Comparison of ENCODE assay signal across 13 cellular contexts in the genomic region with DNA sequence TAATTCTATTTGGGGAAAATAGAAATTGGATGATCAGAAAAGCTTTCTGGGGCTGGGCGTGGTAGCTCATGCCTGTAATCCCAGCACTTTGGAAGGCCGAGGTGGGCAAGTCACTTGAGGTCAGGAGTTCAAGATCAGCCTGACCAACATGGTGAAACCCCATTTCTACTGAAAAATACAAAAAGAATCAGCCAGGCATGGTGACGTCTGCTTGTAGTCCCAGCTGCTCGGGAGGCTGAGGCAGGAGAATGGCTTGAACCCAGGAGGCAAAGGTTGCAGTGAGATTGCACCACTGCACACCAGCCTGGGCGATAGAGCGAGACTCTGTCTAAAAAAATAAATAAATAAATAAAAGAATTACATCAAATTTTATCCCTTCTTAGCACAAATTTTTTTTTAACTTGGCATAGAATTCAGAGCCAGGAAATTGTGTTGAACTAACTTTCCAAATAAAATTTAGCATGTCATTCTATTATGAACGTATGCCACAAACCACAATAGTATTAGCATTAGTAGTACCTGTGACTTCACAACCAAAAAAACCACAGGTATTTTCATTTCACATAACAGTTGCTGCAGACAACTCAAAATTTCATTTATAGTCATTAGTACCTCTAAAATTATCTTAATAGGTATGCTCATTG. TPM values are rescaled to one million over a fixed set of nuclear protein-coding genes. Genes with fewer than 3 reads are reported as not detected.
A peak's percentile ranks its signal among the peaks of the same experiment; 100 is the strongest.
DNase-seq lines count a peak whose midpoint lies in the region; ATAC-seq and TF ChIP-seq lines count a peak whose summit lies in the region.
"Had no signal": no experiment of that assay in that cellular context is flagged by ENCODE, and none has a peak within 500 bp of the region (broad histone marks: within the 10 kb centered on the region; RNA-seq: fewer than 3 reads in every experiment).

No MANE protein-coding gene starts in this region.

- H2AFZ ChIP-seq in GM23248: no peak overlapping the region

- intact Hi-C loops in activated CD4-positive, alpha-beta T cell treated with anti-CD3 and anti-CD28 coated beads for 36 hours (cut with DNase I, micrococcal nuclease): no loop called here
- intact Hi-C loops in posterior vena cava (cut with DNase I): loop anchor here in 1 of 2 donors (10.0 kb wide), 1 partner anchor 56 kb away; the partner anchor contains the start of gene CTH

- POLR2A ChIA-PET in activated CD4-positive, alpha-beta T cell treated with anti-CD3 and anti-CD28 coated beads for 36 hours (lab: Charles Lee): no interaction called here

- CTCF ChIA-PET in activated CD4-positive, alpha-beta T cell treated with anti-CD3 and anti-CD28 coated beads for 36 hours (lab: Charles Lee): no interaction called here

- no peak overlapping the region for H3K4me2 ChIP-seq in GM23248 (ENCODE audit: unreplicated experiment)

- no peak overlapping the region for H3K4me3 ChIP-seq in GM23248
- H3K4me3 ChIP-seq: lung, right atrium auricular region had no signal

- DNase-seq in GM23248 (peak; percentile 68), foreskin keratinocyte (peak; percentile 50 to 76), posterior vena cava (ENCODE audit: low spot score) (no peak)
- no peak for DNase-seq in activated CD4-positive, alpha-beta T cell treated with anti-CD3 and anti-CD28 coated beads for 36 hours
- DNase-seq in activated CD8-positive, alpha-beta memory T cell treated with anti-CD3 and anti-CD28 coated beads for 24 hours: no peak
- no peak for DNase-seq in stimulated activated CD4-positive, alpha-beta T cell treated with anti-CD3 and anti-CD28 coated beads, Interleukin-2, amount 100 ng/mL, for 48 hours
- DNase-seq: brain microvascular endothelial cell, foreskin fibroblast, NCI-H524 had no signal

- peaks cover 3% of the 10 kb centered on the region for H3K79me2 ChIP-seq in GM23248 (ENCODE audit: insufficient read depth)

- no peaks in the 10 kb centered on the region for H3K27me3 Mint-ChIP-seq in activated CD4-positive, alpha-beta T cell treated with anti-CD3 and anti-CD28 coated beads for 36 hours

- H4K20me1 ChIP-seq in GM23248 (ENCODE audit: insufficient read depth): no peaks in the 10 kb centered on the region

- H3F3A ChIP-seq in GM23248 (ENCODE audit: insufficient read depth): no peaks in the 10 kb centered on the region

- peaks cover 6% of the 10 kb centered on the region for H3K36me3 Mint-ChIP-seq in activated CD4-positive, alpha-beta T cell treated with anti-CD3 and anti-CD28 coated beads for 36 hours (ENCODE audit: low read depth)

- no peak for TF ChIP-seq CTCF in foreskin keratinocyte (conservative IDR thresholded peaks at IDR 0.05)

- in situ Hi-C loops in GM23248 (cut with MboI): no loop called here

- peaks cover 16% of the 10 kb centered on the region for H3K4me1 Mint-ChIP-seq in activated CD4-positive, alpha-beta T cell treated with anti-CD3 and anti-CD28 coated beads for 36 hours

- no peaks in the 10 kb centered on the region for H3K27me3 ChIP-seq in GM23248 (replicated peaks; ENCODE audit: insufficient read depth)
- H3K27me3 ChIP-seq in foreskin keratinocyte: no peaks in the 10 kb centered on the region
- H3K27me3 ChIP-seq: brain microvascular endothelial cell, right atrium auricular region had no signal

- H3K4me1 ChIP-seq in GM23248 (ENCODE audit: insufficient read depth) (peaks cover 17% of the 10 kb centered on the region), foreskin keratinocyte (peaks cover 16% of the 10 kb centered on the region)

- H3K27ac Mint-ChIP-seq in activated CD4-positive, alpha-beta T cell treated with anti-CD3 and anti-CD28 coated beads for 36 hours: no peak overlapping the region

- no peak overlapping the region for H3K4me3 Mint-ChIP-seq in activated CD4-positive, alpha-beta T cell treated with anti-CD3 and anti-CD28 coated beads for 36 hours

- no peak overlapping the region for H3K9ac ChIP-seq in GM23248

- 89 to 91% methylated on average over 7 of the region's 7 CpGs for WGBS in GM23248 (ENCODE audit: low coverage in 1 of 2, low lambda C conversion rate in 2 of 2, missing lambda C conversion rate in 2 of 2), 2 experiments

- H3K9me3 ChIP-seq in GM23248 (ENCODE audit: low read depth): no peaks in the 10 kb centered on the region
- H3K9me3 ChIP-seq: right atrium auricular region had no signal

- no peak overlapping the region for H3K27ac ChIP-seq in GM23248
- no peak overlapping the region for H3K27ac ChIP-seq in foreskin keratinocyte
- H3K27ac ChIP-seq: brain microvascular endothelial cell, right atrium auricular region had no signal

- H3K9me3 Mint-ChIP-seq in activated CD4-positive, alpha-beta T cell treated with anti-CD3 and anti-CD28 coated beads for 36 hours (ENCODE audit: low read depth): no peaks in the 10 kb centered on the region

- H3K36me3 ChIP-seq in GM23248 (ENCODE audit: low read depth): no peaks in the 10 kb centered on the region
- H3K36me3 ChIP-seq: brain microvascular endothelial cell, right atrium auricular region had no signal

- H3K9me2 ChIP-seq in GM23248 (ENCODE audit: insufficient read depth): no peaks in the 10 kb centered on the region

- ATAC-seq in GM18861 (IDR thresholded peaks at IDR 0.05; ENCODE audit: unreplicated experiment) (peak; percentile 51), HG03457 (IDR thresholded peaks at IDR 0.05; ENCODE audit: unreplicated experiment) (peak; percentile 48), foreskin keratinocyte (peak; percentile 39)
- no peak for ATAC-seq in activated CD4-positive, alpha-beta T cell treated with anti-CD3 and anti-CD28 coated beads for 36 hours

RNA-seq across cellular contexts. Expression of gene ANKRD13C, which starts 4.5 kb away (rescaled TPM):
- 23.9 and 33.4 TPM in 2 replicates for total RNA-seq in GM23248 (2014; rRNA removed; shearing (Covaris generic))
- polyA plus RNA-seq in GM23248 (2016; fragmentation: Nextera tagmentation; extraction: Ambion mirVana): 28.6 and 29.2 TPM in 2 replicates
- total RNA-seq in foreskin keratinocyte: 15.4 and 16.8 TPM in 2 replicates
- polyA plus RNA-seq in foreskin keratinocyte: 4.1 and 4.7 TPM in 2 replicates
- 10 to 100 TPM; 13.9 TPM for total RNA-seq in activated CD4-positive, alpha-beta T cell treated with anti-CD3 and anti-CD28 coated beads for 36 hours
- 10 to 100 TPM; 20.8 to 23.8 TPM for total RNA-seq in posterior vena cava

RNA-seq across cellular contexts. Expression of gene CTH, which starts 52.0 kb away (rescaled TPM):
- 14.9 and 20.6 TPM in 2 replicates for total RNA-seq in GM23248 (2014; rRNA removed; shearing (Covaris generic))
- polyA plus RNA-seq in GM23248 (2016; fragmentation: Nextera tagmentation; extraction: Ambion mirVana): 27.1 and 28.9 TPM in 2 replicates
- total RNA-seq in foreskin keratinocyte: 4.7 and 6.0 TPM in 2 replicates
- polyA plus RNA-seq in foreskin keratinocyte: 3.7 and 4.4 TPM in 2 replicates
- 10 to 100 TPM; 25.3 to 29.8 TPM for total RNA-seq in activated CD4-positive, alpha-beta T cell treated with anti-CD3 and anti-CD28 coated beads for 36 hours
- total RNA-seq in posterior vena cava: 1 to 10 TPM in 1 of 2 donors, under 1 TPM in 1; 0.76 to 2.5 TPM

Comparison
In these comparisons a context has a peak if more than half of its experiments do, and no peak if none do; other contexts are left out.
1. DNase-seq: peak in GM23248 (single experiment) and foreskin keratinocyte (2 of 2); none in activated CD4-positive, alpha-beta T cell treated with anti-CD3 and anti-CD28 coated beads for 36 hours (single experiment), activated CD8-positive, alpha-beta memory T cell treated with anti-CD3 and anti-CD28 coated beads for 24 hours (single experiment), stimulated activated CD4-positive, alpha-beta T cell treated with anti-CD3 and anti-CD28 coated beads, Interleukin-2, amount 100 ng/mL, for 48 hours (0 of 2) and posterior vena cava (single experiment).